10 cellular contexts compared by ENCODE assay signal in genomic region chr15:73965730-73966103, GRCh38. TPM values are rescaled to one million over a fixed set of nuclear protein-coding genes. Genes with fewer than 3 reads are reported as not detected.
DNase-seq lines count a peak whose midpoint lies in the region; ATAC-seq lines count a peak whose summit lies in the region.
"Had no signal": no experiment of that assay in that cellular context is flagged by ENCODE, and none has a peak within 500 bp of the region (broad histone marks: within the 10 kb centered on the region; RNA-seq: fewer than 3 reads in every experiment).

No MANE protein-coding gene starts in this region.

- WGBS in mesenchymal stem cell, result 3% methylated on average over 1 of the region's 2 CpGs

- no peak overlapping the region for H3K18ac ChIP-seq in mesenchymal stem cell (ENCODE audit: low read depth in 1 of 2, low read length in 2 of 2)

- H3K4me3 ChIP-seq in mesenchymal stem cell (ENCODE audit: insufficient read depth in 1 of 2, low read depth in 1 of 2, low read length in 2 of 2), result no peak overlapping the region
- H3K4me3 ChIP-seq: A549 had no signal

- H3K14ac ChIP-seq in mesenchymal stem cell (ENCODE audit: low read length in 2 of 2), result no peak overlapping the region

- peaks cover 27 to 31% (median 30%) of the 10 kb centered on the region in 3 donors for H3K4me1 Mint-ChIP-seq in T-cell

- no peak overlapping the region for H4K91ac ChIP-seq in mesenchymal stem cell (ENCODE audit: low read length)

- no peak overlapping the region for H2BK5ac ChIP-seq in mesenchymal stem cell (ENCODE audit: low read depth, low read length, poor library complexity, severe bottlenecking)

- peak overlapping the region; percentile 17 for H3K27ac ChIP-seq in mesenchymal stem cell (ENCODE audit: low read length, poor library complexity, severe bottlenecking)
- H3K27ac ChIP-seq: A549, neutrophil had no signal

- peak overlapping the region; percentile 32 to 80 (median 75) for H3K4me3 Mint-ChIP-seq in T-cell

- no peak overlapping the region for H3K4ac ChIP-seq in mesenchymal stem cell (ENCODE audit: low read depth in 1 of 2, low read length in 2 of 2)

- no peaks in the 10 kb centered on the region for H3K27me3 Mint-ChIP-seq in T-cell

- no peak overlapping the region for H4K8ac ChIP-seq in mesenchymal stem cell (ENCODE audit: low read length)

- H3K9me3 Mint-ChIP-seq in T-cell, result no peaks in the 10 kb centered on the region

- no peak overlapping the region for H2BK12ac ChIP-seq in mesenchymal stem cell (ENCODE audit: low read length in 2 of 2)

- peak; percentile 2 for DNase-seq in NCI-H146 (lab: John Stamatoyannopoulos, UW)
- DNase-seq in NCI-H146 treated with DMSO at 0.1 percent for 48 hours (lab: John Stamatoyannopoulos, UW; ENCODE audit: unreplicated experiment), result no peak
- peak in 1 of 34 experiments; percentile 30 for DNase-seq in T-cell
- peak; percentile 79 for DNase-seq in mesenchymal stem cell
- no peak for DNase-seq in NCI-H345 (lab: John Stamatoyannopoulos, UW)
- no peak for DNase-seq in activated gamma-delta T cell treated with Interleukin-2 at 50 U/mL for 16 hours
- DNase-seq in dermis blood vessel endothelial cell, result no peak

- no peak overlapping the region for H2BK15ac ChIP-seq in mesenchymal stem cell (ENCODE audit: low read depth, poor library complexity, severe bottlenecking)

- peak overlapping the region; percentile 26 for H3K9ac ChIP-seq in mesenchymal stem cell (ENCODE audit: low read length)

- H3K79me1 ChIP-seq in mesenchymal stem cell (replicated peaks; ENCODE audit: low read length, poor library complexity, severe bottlenecking), result no peaks in the 10 kb centered on the region

- H3K9me3 ChIP-seq in mesenchymal stem cell (ENCODE audit: control insufficient read depth, low read length), result no peaks in the 10 kb centered on the region
- H3K9me3 ChIP-seq: A549, neutrophil had no signal

- peak overlapping the region; percentile 83 to 88 for H3K27ac Mint-ChIP-seq in T-cell

- no peaks in the 10 kb centered on the region for H3K36me3 ChIP-seq in mesenchymal stem cell (ENCODE audit: control insufficient read depth in 1 of 2, insufficient read depth in 2 of 2, low read depth in 1 of 2, low read length in 2 of 2)
- H3K36me3 ChIP-seq: neutrophil had no signal

- H3K36me3 Mint-ChIP-seq in T-cell, result no peaks in the 10 kb centered on the region

- no peak overlapping the region for H2AFZ ChIP-seq in mesenchymal stem cell (ENCODE audit: low read depth, low read length)

- H2AK5ac ChIP-seq in mesenchymal stem cell (ENCODE audit: low read length, severe bottlenecking), result no peak overlapping the region

- CTCF ChIA-PET in T-cell (lab: Charles Lee), result interaction anchor here (0.6 to 1.5 kb wide), 9 partner anchors 8 to 92 kb away, joined by 3 to 12 read pairs (median 4); no protein-coding TSS in a partner anchor

- ATAC-seq in HG02610 (IDR thresholded peaks at IDR 0.05; ENCODE audit: unreplicated experiment) (peak; percentile 64), T-cell (replicated peaks in 1 of 4) (peak; percentile 72 to 83 (median 78))

- POLR2A ChIA-PET in T-cell (lab: Charles Lee), result interaction anchor here in 1 of 2 donors (0.6 kb wide), 1 partner anchor 23 kb away, joined by 4 read pairs; no protein-coding TSS in a partner anchor

- H3K4me1 ChIP-seq in mesenchymal stem cell (ENCODE audit: control insufficient read depth, insufficient read depth, low read depth, low read length), result peaks cover 8% of the 10 kb centered on the region

- H3K27me3 ChIP-seq in mesenchymal stem cell (ENCODE audit: control insufficient read depth in 1 of 2, insufficient read depth in 1 of 2, low read length in 2 of 2), result no peaks in the 10 kb centered on the region
- H3K27me3 ChIP-seq: neutrophil had no signal

- H2BK120ac ChIP-seq in mesenchymal stem cell (ENCODE audit: low read depth, low read length), result no peak overlapping the region

- no peak overlapping the region for H3K4me2 ChIP-seq in mesenchymal stem cell (ENCODE audit: low read length, poor library complexity, severe bottlenecking)

- no peak overlapping the region for H3K23ac ChIP-seq in mesenchymal stem cell (ENCODE audit: low read length in 2 of 2)

RNA-seq across cellular contexts. Expression of gene STOML1, which starts 26.4 kb away (rescaled TPM):
- total RNA-seq in T-cell, result 10 to 100 TPM in 3 of 5 donors, 1 to 10 TPM in 2; 5.1 to 13.4 (median 12.0) TPM
- polyA plus RNA-seq in mesenchymal stem cell (2013, experiment 1 of 2), result 7.8 TPM
- polyA plus RNA-seq in mesenchymal stem cell (2013, experiment 2 of 2), result 8.5 TPM
- 19.9 and 22.3 TPM in 2 replicates for total RNA-seq in dermis blood vessel endothelial cell

RNA-seq across cellular contexts. Expression of gene PML, which starts 28.8 kb away (rescaled TPM):
- total RNA-seq in T-cell (10 to 100 TPM; 43.0 to 79.8 (median 60.7) TPM), dermis blood vessel endothelial cell (95.5 and 176 TPM in 2 replicates)
- 49.0 TPM for polyA plus RNA-seq in mesenchymal stem cell (2013, experiment 1 of 2)
- polyA plus RNA-seq in mesenchymal stem cell (2013, experiment 2 of 2), result 51.3 TPM

RNA-seq across cellular contexts. Expression of gene LOXL1, which starts 39.5 kb away (rescaled TPM):
- 1 to 10 TPM; 1.4 to 4.8 (median 1.6) TPM for total RNA-seq in T-cell
- 187 TPM for polyA plus RNA-seq in mesenchymal stem cell (2013, experiment 1 of 2)
- 181 TPM for polyA plus RNA-seq in mesenchymal stem cell (2013, experiment 2 of 2)
- total RNA-seq in dermis blood vessel endothelial cell, result 0.68 and 0.70 TPM in 2 replicates

Comparison
In these comparisons a context has a peak if more than half of its experiments do, and no peak if none do; other contexts are left out.
1. DNase-seq: peak in NCI-H146 (single experiment) and mesenchymal stem cell (single experiment); none in NCI-H146 treated with DMSO at 0.1 percent for 48 hours (single experiment), NCI-H345 (single experiment), activated gamma-delta T cell treated with Interleukin-2 at 50 U/mL for 16 hours (single experiment) and dermis blood vessel endothelial cell (single experiment).